Comparison of ENCODE assay signal across 8 cellular contexts in genomic region chr20:38926934-38927616, GRCh38. TPM values are rescaled to one million over a fixed set of nuclear protein-coding genes. Genes with fewer than 3 reads are reported as not detected.
A peak's percentile ranks its signal among the peaks of the same experiment; 100 is the strongest.
DNase-seq lines count a peak whose midpoint lies in the region; ATAC-seq lines count a peak whose summit lies in the region.

No MANE protein-coding gene starts in this region.

- no peaks in the 10 kb centered on the region for H3K36me3 Mint-ChIP-seq in T-cell
- peaks cover 73% of the 10 kb centered on the region for H3K36me3 Mint-ChIP-seq in stimulated activated effector memory CD8-positive, alpha-beta T cell treated with anti-CD3 and anti-CD28 coated beads, Interleukin-12 subunit alpha, Interleukin-12 subunit beta, amount 100 ng/mL, for 72 hours

- H3K4me1 ChIP-seq in ES-I3 (ENCODE audit: insufficient read depth, low read length) (peaks cover 11% of the 10 kb centered on the region), HAP-1 (peaks cover 6% of the 10 kb centered on the region; the same call in 1 of the 2 replicates)

- H3K4me1 Mint-ChIP-seq in T-cell: peaks cover 23 to 31% (median 28%) of the 10 kb centered on the region in 3 donors
- peaks cover 33% of the 10 kb centered on the region for H3K4me1 Mint-ChIP-seq in stimulated activated effector memory CD8-positive, alpha-beta T cell treated with anti-CD3 and anti-CD28 coated beads, Interleukin-12 subunit alpha, Interleukin-12 subunit beta, amount 100 ng/mL, for 72 hours

- no peaks in the 10 kb centered on the region; the same call in 1 of the 2 replicates for H3K27me3 ChIP-seq in HAP-1 (ENCODE audit: low read depth)

- intact Hi-C loops in left ventricle myocardium superior (cut with micrococcal nuclease): no loop called here

- H3K36me3 ChIP-seq in ES-I3 (ENCODE audit: insufficient read depth, low read length): no peaks in the 10 kb centered on the region; the same call in 1 of the 2 replicates
- H3K36me3 ChIP-seq in HAP-1 (replicated peaks): peaks cover 38% of the 10 kb centered on the region

- H3K4me3 Mint-ChIP-seq in T-cell: peak overlapping the region; percentile 75 to 83 (median 77)
- H3K4me3 Mint-ChIP-seq in stimulated activated effector memory CD8-positive, alpha-beta T cell treated with anti-CD3 and anti-CD28 coated beads, Interleukin-12 subunit alpha, Interleukin-12 subunit beta, amount 100 ng/mL, for 72 hours: peak overlapping the region; percentile 73

- peak overlapping the region; percentile 90 for H3K9ac ChIP-seq in ES-I3 (ENCODE audit: low read depth, low read length)

- POLR2A ChIA-PET in T-cell (lab: Charles Lee): interaction anchor here in 1 of 2 donors (0.6 to 0.8 kb wide), 3 partner anchors 91 to 500 kb away, joined by 3 to 5 read pairs (median 3); no protein-coding TSS in a partner anchor

- H3K27ac Mint-ChIP-seq in T-cell: peak overlapping the region; percentile 39 to 48
- H3K27ac Mint-ChIP-seq in stimulated activated effector memory CD8-positive, alpha-beta T cell treated with anti-CD3 and anti-CD28 coated beads, Interleukin-12 subunit alpha, Interleukin-12 subunit beta, amount 100 ng/mL, for 72 hours: peak overlapping the region; percentile 84

- in situ Hi-C loops in HAP-1 (cut with MboI; ENCODE audit: low sequenced_read_pairs): no loop called here

- ATAC-seq in T-cell (replicated peaks in 1 of 4): no peak
- ATAC-seq in left ventricle myocardium superior: no peak
- peak; percentile 0 for ATAC-seq in stimulated activated effector memory CD8-positive, alpha-beta T cell treated with anti-CD3 and anti-CD28 coated beads, Interleukin-12 subunit alpha, Interleukin-12 subunit beta, amount 100 ng/mL, for 72 hours
- no peak for ATAC-seq in HG03442 (IDR thresholded peaks at IDR 0.05; ENCODE audit: unreplicated experiment)

- DNase-seq in HAP-1 (ENCODE audit: low spot score in 2 of 2) (no peak), T-cell (no peak), left ventricle myocardium superior (peak; percentile 35), dermis blood vessel endothelial cell (no peak), NCI-H2081 (lab: John Stamatoyannopoulos, UW) (no peak)
- DNase-seq in stimulated activated effector memory CD8-positive, alpha-beta T cell treated with anti-CD3 and anti-CD28 coated beads, Interleukin-12 subunit alpha, Interleukin-12 subunit beta, amount 100 ng/mL, for 72 hours (ENCODE audit: low spot score in 2 of 2): no peak

- CTCF ChIA-PET in T-cell (lab: Charles Lee): interaction anchor here in 1 of 2 donors (1.3 kb wide), 1 partner anchor 35 kb away, joined by 16 read pairs; the partner anchor contains the start of gene DHX35

- H3K27me3 Mint-ChIP-seq in T-cell: no peaks in the 10 kb centered on the region

- no peaks in the 10 kb centered on the region for H3K9me3 Mint-ChIP-seq in T-cell
- no peaks in the 10 kb centered on the region for H3K9me3 Mint-ChIP-seq in stimulated activated effector memory CD8-positive, alpha-beta T cell treated with anti-CD3 and anti-CD28 coated beads, Interleukin-12 subunit alpha, Interleukin-12 subunit beta, amount 100 ng/mL, for 72 hours

- peak overlapping the region; percentile 91 for H3K4me3 ChIP-seq in HAP-1

- H3K9me3 ChIP-seq in ES-I3 (ENCODE audit: control insufficient read depth, insufficient read depth, low read length): no peaks in the 10 kb centered on the region
- H3K9me3 ChIP-seq in HAP-1: no peaks in the 10 kb centered on the region

RNA-seq across cellular contexts. Expression of gene FAM83D, which starts 0.9 kb away (rescaled TPM):
- 1 to 10 TPM; 1.3 to 4.0 (median 2.4) TPM for total RNA-seq in T-cell
- 0.20 TPM for total RNA-seq in left ventricle myocardium superior
- total RNA-seq in dermis blood vessel endothelial cell: 23.5 and 67.6 TPM in 2 replicates

RNA-seq across cellular contexts. Expression of gene DHX35, which starts 35.1 kb away (rescaled TPM):
- total RNA-seq in T-cell (10 to 100 TPM in 3 of 5 donors, 1 to 10 TPM in 2; 8.6 to 11.5 (median 11.2) TPM), left ventricle myocardium superior (15.4 TPM), dermis blood vessel endothelial cell (12.9 and 13.3 TPM in 2 replicates)
